Comparison of ENCODE assay signal across 8 cellular contexts in genomic region chr6:118892248-118893094, GRCh38. TPM values are rescaled to one million over a fixed set of nuclear protein-coding genes. Genes with fewer than 3 reads are reported as not detected.
DNase-seq lines count a peak whose midpoint lies in the region; ATAC-seq, FAIRE-seq and TF ChIP-seq lines count a peak whose summit lies in the region.

No MANE protein-coding gene starts in this region.

- no peaks in the 10 kb centered on the region for H3K9me3 ChIP-seq in SJCRH30 (replicated peaks)
- H3K9me3 ChIP-seq in ovary, result no peaks in the 10 kb centered on the region

- DNase-seq in GM19239 (ENCODE audit: insufficient read length, low spot score) (no peak), SJCRH30 (peak in 1 of 2 experiments; percentile 11), epithelial cell of proximal tubule (ENCODE audit: low read depth) (no peak), ovary (no peak), NCI-H446 (lab: John Stamatoyannopoulos, UW) (no peak), cerebellum (ENCODE audit: low spot score) (no peak)

- no peak for TF ChIP-seq EP300 in ovary (IDR thresholded peaks at IDR 0.05)

- no peak for TF ChIP-seq CTCF in epithelial cell of proximal tubule (conservative IDR thresholded peaks at IDR 0.05; ENCODE audit: low read depth, low read length)
- no peak for TF ChIP-seq CTCF in ovary (IDR thresholded peaks at IDR 0.05)

- intact Hi-C loops in ovary (cut with DNase I), result no loop called here

- H3K27ac ChIP-seq in SJCRH30 (peak overlapping the region; percentile 88), ovary (peak overlapping the region; percentile 26 to 92)

- H3K4me3 ChIP-seq in SJCRH30, result peak overlapping the region; percentile 96
- peak overlapping the region; percentile 85 for H3K4me3 ChIP-seq in epithelial cell of proximal tubule (ENCODE audit: low read depth, low read length)
- peak overlapping the region; percentile 98 for H3K4me3 ChIP-seq in ovary

- no peak for TF ChIP-seq POLR2A in ovary (IDR thresholded peaks at IDR 0.05)

- H3K27me3 ChIP-seq in SJCRH30, result no peaks in the 10 kb centered on the region
- H3K27me3 ChIP-seq in ovary, result no peaks in the 10 kb centered on the region

- FAIRE-seq in GM19239 (lab: Jason Lieb, UNC), result peak; percentile 63

- peaks cover 14% of the 10 kb centered on the region for H3K4me1 ChIP-seq in SJCRH30
- H3K4me1 ChIP-seq in ovary (ENCODE audit: insufficient read depth), result peaks cover 6% of the 10 kb centered on the region

- ATAC-seq in HG03520 (IDR thresholded peaks at IDR 0.05; ENCODE audit: unreplicated experiment), result no peak
- ATAC-seq in GM21367 (IDR thresholded peaks at IDR 0.05; ENCODE audit: unreplicated experiment), result no peak

- peaks cover 17% of the 10 kb centered on the region for H3K36me3 ChIP-seq in SJCRH30
- no peaks in the 10 kb centered on the region for H3K36me3 ChIP-seq in ovary

- 11 to 34% (median 16%) methylated on average over 6 of the region's 6 CpGs for WGBS in ovary, 3 donors

RNA-seq across cellular contexts. Expression of gene ASF1A, which starts 1.5 kb away (rescaled TPM):
- 27.4 and 29.7 TPM in 2 replicates for total RNA-seq in SJCRH30 (2014; rRNA removed; shearing (Covaris generic))
- total RNA-seq in epithelial cell of proximal tubule (7.6 and 21.8 TPM in 2 replicates), ovary (10 to 100 TPM in 6 of 7 donors, 1 to 10 TPM in 1; 9.9 to 30.7 (median 23.9) TPM), cerebellum (31.0 TPM)
- polyA plus RNA-seq in ovary, result 10 to 100 TPM; 16.7 to 19.4 TPM

RNA-seq across cellular contexts. Expression of gene MCM9, which starts 42.5 kb away (rescaled TPM):
- total RNA-seq in SJCRH30 (2014; rRNA removed; shearing (Covaris generic)), result 16.1 and 18.1 TPM in 2 replicates
- total RNA-seq in epithelial cell of proximal tubule (9.6 and 15.5 TPM in 2 replicates), ovary (10 to 100 TPM in 6 of 7 donors, 1 to 10 TPM in 1; 7.9 to 17.5 (median 11.6) TPM), cerebellum (14.2 TPM)
- polyA plus RNA-seq in ovary, result 1 to 10 TPM; 5.5 to 6.7 TPM
